Comparison of ENCODE assay signal across 35 cellular contexts in the genomic region with DNA sequence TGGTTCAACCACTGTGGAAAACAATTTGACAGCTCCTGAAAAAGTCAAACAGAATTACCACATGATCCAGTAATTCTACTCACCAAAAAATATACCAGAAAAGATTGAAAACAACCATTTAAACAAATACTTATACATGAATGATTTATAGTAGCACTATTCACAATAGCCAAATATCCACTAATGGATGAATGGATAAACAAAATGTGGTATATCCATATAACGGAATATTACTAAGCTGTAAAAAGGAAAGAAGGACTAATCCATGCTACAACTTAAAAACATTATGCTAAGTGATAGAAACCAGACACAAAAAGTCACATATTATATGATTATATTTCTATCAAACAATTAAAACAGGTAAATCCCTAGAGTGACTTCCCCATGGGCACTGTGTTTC.
"Had no signal": no experiment of that assay in that cellular context is flagged by ENCODE, and none has a peak within 500 bp of the region (broad histone marks: within the 10 kb centered on the region; RNA-seq: fewer than 3 reads in every experiment).

No MANE protein-coding gene starts in this region.

- H3K4me1 ChIP-seq: ascending aorta, body of pancreas, breast epithelium had no signal

- H3K27me3 Mint-ChIP-seq: activated naive CD4-positive, alpha-beta T cell treated with anti-CD3 and anti-CD28 coated beads, Interleukin-2, amount 10 ng/mL, durations not matched to agents 7 days and 5 days had no signal

- H3K4me3 Mint-ChIP-seq: activated CD4-positive, alpha-beta memory T cell treated with anti-CD3 and anti-CD28 coated beads, Interleukin-2, amount 10 ng/mL, durations not matched to agents 7 days and 5 days; activated CD4-positive, alpha-beta T cell treated with anti-CD3 and anti-CD28 coated beads for 36 hours; activated CD4-positive, alpha-beta T cell treated with anti-CD3 and anti-CD28 coated beads, Interleukin-2, amount 10 ng/mL, durations not matched to agents 7 days and 5 days; activated CD8-positive, alpha-beta memory T cell treated with anti-CD3 and anti-CD28 coated beads, Interleukin-2, amount 10 ng/mL, durations not matched to agents 7 days and 5 days; activated CD8-positive, alpha-beta T cell treated with anti-CD3 and anti-CD28 coated beads, Interleukin-2, amount 10 ng/mL, durations not matched to agents 7 days and 5 days; activated naive CD4-positive, alpha-beta T cell treated with anti-CD3 and anti-CD28 coated beads, Interleukin-2, amount 10 ng/mL, durations not matched to agents 7 days and 5 days; activated naive CD4-positive, alpha-beta T cell treated with anti-CD3 and anti-CD28 coated beads, Interleukin-2, amount 50 U/mL, for 24 hours; activated naive CD8-positive, alpha-beta T cell; activated naive CD8-positive, alpha-beta T cell treated with anti-CD3 and anti-CD28 coated beads, Interleukin-2, amount 10 ng/mL, durations not matched to agents 7 days and 5 days; activated naive CD8-positive, alpha-beta T cell treated with anti-CD3 and anti-CD28 coated beads, Interleukin-2, amount 50 U/mL, for 24 hours; activated T-cell treated with anti-CD3 and anti-CD28 coated beads, Interleukin-2, amount 50 U/mL, for 24 hours; T-helper 2 cell treated with Interferon-gamma antibody and Interleukin-4, amounts not matched to agents 5 μg/mL and 100 μg/mL, for 36 hours had no signal

- FAIRE-seq: colon had no signal

- H3K27ac ChIP-seq: ascending aorta, body of pancreas, brain microvascular endothelial cell, breast epithelium, VCaP had no signal

- H3K4me1 Mint-ChIP-seq: activated CD4-positive, alpha-beta memory T cell treated with anti-CD3 and anti-CD28 coated beads, Interleukin-2, amount 10 ng/mL, durations not matched to agents 7 days and 5 days; activated CD4-positive, alpha-beta T cell treated with anti-CD3 and anti-CD28 coated beads for 36 hours; activated CD4-positive, alpha-beta T cell treated with anti-CD3 and anti-CD28 coated beads, Interleukin-2, amount 10 ng/mL, durations not matched to agents 7 days and 5 days; activated CD8-positive, alpha-beta memory T cell treated with anti-CD3 and anti-CD28 coated beads, Interleukin-2, amount 10 ng/mL, durations not matched to agents 7 days and 5 days; activated naive CD4-positive, alpha-beta T cell treated with anti-CD3 and anti-CD28 coated beads, Interleukin-2, amount 10 ng/mL, durations not matched to agents 7 days and 5 days; activated naive CD4-positive, alpha-beta T cell treated with anti-CD3 and anti-CD28 coated beads, Interleukin-2, amount 50 U/mL, for 24 hours; activated naive CD8-positive, alpha-beta T cell treated with anti-CD3 and anti-CD28 coated beads, Interleukin-2, amount 10 ng/mL, durations not matched to agents 7 days and 5 days; activated naive CD8-positive, alpha-beta T cell treated with anti-CD3 and anti-CD28 coated beads, Interleukin-2, amount 50 U/mL, for 24 hours had no signal

- H3K36me3 Mint-ChIP-seq: activated CD8-positive, alpha-beta memory T cell treated with anti-CD3 and anti-CD28 coated beads, Interleukin-2, amount 10 ng/mL, durations not matched to agents 7 days and 5 days; activated naive CD4-positive, alpha-beta T cell treated with anti-CD3 and anti-CD28 coated beads, Interleukin-2, amount 10 ng/mL, durations not matched to agents 7 days and 5 days; activated naive CD8-positive, alpha-beta T cell; activated naive CD8-positive, alpha-beta T cell treated with anti-CD3 and anti-CD28 coated beads, Interleukin-2, amount 10 ng/mL, durations not matched to agents 7 days and 5 days had no signal

- ATAC-seq: activated CD4-positive, alpha-beta T cell treated with anti-CD3 and anti-CD28 coated beads for 36 hours; activated CD4-positive, CD25-positive, alpha-beta regulatory T cell treated with anti-CD3 and anti-CD28 coated beads, Interleukin-2, amount 50 U/mL, for 24 hours; activated CD8-positive, alpha-beta memory T cell treated with anti-CD3 and anti-CD28 coated beads, Interleukin-2, amount 10 ng/mL, durations not matched to agents 7 days and 5 days; activated CD8-positive, alpha-beta T cell treated with anti-CD3 and anti-CD28 coated beads, Interleukin-2, amount 10 ng/mL, durations not matched to agents 7 days and 5 days; activated naive CD8-positive, alpha-beta T cell treated with anti-CD3 and anti-CD28 coated beads, Interleukin-2, amount 50 U/mL, for 24 hours; body of pancreas had no signal

- H3K9me3 Mint-ChIP-seq: activated CD4-positive, alpha-beta memory T cell treated with anti-CD3 and anti-CD28 coated beads, Interleukin-2, amount 10 ng/mL, durations not matched to agents 7 days and 5 days; activated naive CD4-positive, alpha-beta T cell treated with anti-CD3 and anti-CD28 coated beads, Interleukin-2, amount 10 ng/mL, durations not matched to agents 7 days and 5 days; activated naive CD8-positive, alpha-beta T cell treated with anti-CD3 and anti-CD28 coated beads, Interleukin-2, amount 10 ng/mL, durations not matched to agents 7 days and 5 days; activated naive CD8-positive, alpha-beta T cell treated with anti-CD3 and anti-CD28 coated beads, Interleukin-2, amount 50 U/mL, for 24 hours; activated T-helper 2 cell treated with anti-CD3 and anti-CD28 coated beads, Interferon-gamma antibody, Interleukin-2, Interleukin-4, amounts not matched to agents 10 μg/mL and 5 μg/mL and 100 μg/mL, durations not matched to agents 14 hours and 24 hours and 36 hours; T-helper 2 cell treated with Interferon-gamma antibody and Interleukin-4, amounts not matched to agents 5 μg/mL and 100 μg/mL, for 36 hours had no signal

- H3K27me3 ChIP-seq: ascending aorta, body of pancreas, brain microvascular endothelial cell, breast epithelium had no signal

- H3K4me3 ChIP-seq: ascending aorta, body of pancreas, breast epithelium had no signal

- DNase-seq: activated CD4-positive, alpha-beta memory T cell treated with anti-CD3 and anti-CD28 coated beads, Interleukin-2, amount 10 ng/mL, durations not matched to agents 7 days and 5 days; activated CD4-positive, alpha-beta T cell treated with anti-CD3 and anti-CD28 coated beads for 1 hour; activated CD4-positive, alpha-beta T cell treated with anti-CD3 and anti-CD28 coated beads for 36 hours; activated CD4-positive, alpha-beta T cell treated with anti-CD3 and anti-CD28 coated beads for 48 hours; activated CD4-positive, alpha-beta T cell treated with anti-CD3 and anti-CD28 coated beads, Interleukin-2, amount 10 ng/mL, durations not matched to agents 7 days and 5 days; activated CD4-positive, alpha-beta T cell treated with anti-CD3 and anti-CD28 coated beads, Interleukin-2, amount 50 U/mL, for 48 hours; activated CD4-positive, CD25-positive, alpha-beta regulatory T cell; activated CD8-positive, alpha-beta memory T cell treated with anti-CD3 and anti-CD28 coated beads for 24 hours; activated CD8-positive, alpha-beta memory T cell treated with anti-CD3 and anti-CD28 coated beads, Interleukin-2, amount 10 ng/mL, durations not matched to agents 7 days and 5 days; activated CD8-positive, alpha-beta memory T cell treated with anti-CD3 and anti-CD28 coated beads, Interleukin-2, amount 50 U/mL, for 48 hours; activated CD8-positive, alpha-beta T cell treated with anti-CD3 and anti-CD28 coated beads, Interleukin-2, amount 10 ng/mL, durations not matched to agents 7 days and 5 days; activated effector memory CD4-positive, alpha-beta T cell treated with Interleukin-2 at 50 U/mL for 16 hours; activated gamma-delta T cell; activated naive CD4-positive, alpha-beta T cell treated with anti-CD3 and anti-CD28 coated beads, Interleukin-2, amount 10 ng/mL, durations not matched to agents 7 days and 5 days; activated naive CD4-positive, alpha-beta T cell treated with Interleukin-2 at 50 U/mL for 16 hours; activated naive CD8-positive, alpha-beta T cell treated with anti-CD3 and anti-CD28 coated beads, Interleukin-2, amount 10 ng/mL, durations not matched to agents 7 days and 5 days; activated naive CD8-positive, alpha-beta T cell treated with anti-CD3 and anti-CD28 coated beads, Interleukin-2, amount 50 U/mL, for 24 hours; activated T-cell treated with anti-CD3 and anti-CD28 coated beads, Interleukin-2, amount 50 U/mL, for 24 hours; activated T-cell treated with anti-CD3 and anti-CD28 coated beads, Interleukin-2, amount 50 U/mL, for 48 hours; amygdala; anterior cingulate cortex; body of pancreas; brain microvascular endothelial cell; central memory CD4-positive, alpha-beta T cell; T-helper 2 cell; T-helper 9 cell had no signal

- H3K27ac Mint-ChIP-seq: activated CD4-positive, alpha-beta memory T cell treated with anti-CD3 and anti-CD28 coated beads, Interleukin-2, amount 10 ng/mL, durations not matched to agents 7 days and 5 days; activated CD4-positive, alpha-beta T cell treated with anti-CD3 and anti-CD28 coated beads for 36 hours; activated CD4-positive, alpha-beta T cell treated with anti-CD3 and anti-CD28 coated beads, Interleukin-2, amount 10 ng/mL, durations not matched to agents 7 days and 5 days; activated CD8-positive, alpha-beta memory T cell treated with anti-CD3 and anti-CD28 coated beads, Interleukin-2, amount 10 ng/mL, durations not matched to agents 7 days and 5 days; activated CD8-positive, alpha-beta T cell treated with anti-CD3 and anti-CD28 coated beads, Interleukin-2, amount 10 ng/mL, durations not matched to agents 7 days and 5 days; activated naive CD4-positive, alpha-beta T cell treated with anti-CD3 and anti-CD28 coated beads, Interleukin-2, amount 10 ng/mL, durations not matched to agents 7 days and 5 days; activated naive CD4-positive, alpha-beta T cell treated with anti-CD3 and anti-CD28 coated beads, Interleukin-2, amount 50 U/mL, for 24 hours; activated naive CD8-positive, alpha-beta T cell; activated naive CD8-positive, alpha-beta T cell treated with anti-CD3 and anti-CD28 coated beads, Interleukin-2, amount 10 ng/mL, durations not matched to agents 7 days and 5 days; activated naive CD8-positive, alpha-beta T cell treated with anti-CD3 and anti-CD28 coated beads, Interleukin-2, amount 50 U/mL, for 24 hours; activated T-cell treated with anti-CD3 and anti-CD28 coated beads, Interleukin-2, amount 50 U/mL, for 24 hours; activated T-helper 2 cell treated with anti-CD3 and anti-CD28 coated beads, Interferon-gamma antibody, Interleukin-2, Interleukin-4, amounts not matched to agents 10 μg/mL and 5 μg/mL and 100 μg/mL, durations not matched to agents 14 hours and 24 hours and 36 hours; T-helper 2 cell treated with Interferon-gamma antibody and Interleukin-4, amounts not matched to agents 5 μg/mL and 100 μg/mL, for 36 hours had no signal

- H3K9me3 ChIP-seq: ascending aorta, body of pancreas had no signal

- H3K36me3 ChIP-seq: ascending aorta, brain microvascular endothelial cell, breast epithelium had no signal
